In genomic region chr10:95516774-95517373, GRCh38 we compare ENCODE assay signal across 19 cellular contexts. TPM values are rescaled to one million over a fixed set of nuclear protein-coding genes. Genes with fewer than 3 reads are reported as not detected.
DNase-seq lines count a peak whose midpoint lies in the region; ATAC-seq, FAIRE-seq and TF ChIP-seq lines count a peak whose summit lies in the region.
"Had no signal": no experiment of that assay in that cellular context is flagged by ENCODE, and none has a peak within 500 bp of the region (broad histone marks: within the 10 kb centered on the region; RNA-seq: fewer than 3 reads in every experiment).

No MANE protein-coding gene starts in this region.

- POLR2A ChIA-PET in K562 (lab: Yijun Ruan, JAX) = interaction anchor here (0.6 to 1.0 kb wide), 2 partner anchors 11 to 12 kb away, joined by 3 read pairs; no protein-coding TSS in a partner anchor

- H3K79me2 ChIP-seq in K562 (ENCODE audit: control insufficient read depth, insufficient read depth, low read length) = no peaks in the 10 kb centered on the region

- peak; percentile 19 for FAIRE-seq in K562 (lab: Jason Lieb, UNC)
- FAIRE-seq: G401.6, GM12878 had no signal

- whole genome bisulfite sequencing in K562 (ENCODE audit: insufficient coverage, low coverage, missing lambda C conversion rate) = 43% methylated on average over 7 of the region's 7 CpGs
- 88% methylated on average over 7 of the region's 7 CpGs for WGBS in prostate gland

- peak overlapping the region; percentile 94 for H3K27ac Mint-ChIP-seq in glutamatergic neuron (ENCODE audit: unreplicated experiment)
- H3K27ac Mint-ChIP-seq: activated naive CD8-positive, alpha-beta T cell; dendritic cell treated with granulocyte-macrophage colony-stimulating factor and Interleukin-4, amounts not matched to agents 40 ng/mL and 50 ng/mL, for 4 days had no signal

- peak; percentile 8 for DNase-seq in ACHN
- DNase-seq in K562 (ENCODE audit: extremely low read depth in 1 of 4, low spot score in 3 of 4) = peak in 1 of 4 experiments; percentile 58
- no peak for DNase-seq in glutamatergic neuron
- DNase-seq in prostate gland (ENCODE audit: low spot score) = no peak
- no peak for DNase-seq in AG08395 (ENCODE audit: low spot score)
- DNase-seq in NCI-H2107 (lab: John Stamatoyannopoulos, UW) = no peak
- DNase-seq: NCI-H1417; stimulated activated CD4-positive, alpha-beta T cell treated with anti-CD3 and anti-CD28 coated beads, Interleukin-2, amount 100 ng/mL, for 48 hours had no signal

- H3K36me3 Mint-ChIP-seq in glutamatergic neuron (ENCODE audit: unreplicated experiment) = no peaks in the 10 kb centered on the region
- H3K36me3 Mint-ChIP-seq: activated naive CD8-positive, alpha-beta T cell had no signal

- intact Hi-C loops in K562 (cut with micrococcal nuclease) = loop anchor here (2.0 kb wide), 1 partner anchor 16 kb away; no protein-coding TSS in a partner anchor
- intact Hi-C loops in prostate gland (cut with DNase I) = loop anchor here (5.0 kb wide), 1 partner anchor 65 kb away; no protein-coding TSS in a partner anchor

- ATAC-seq in K562 (no peak), HG02678 (IDR thresholded peaks at IDR 0.05; ENCODE audit: unreplicated experiment) (no peak), SK-N-SH treated with all-trans-retinoic acid at 6 μM for 48 hours (no peak)
- ATAC-seq: activated CD4-positive, CD25-positive, alpha-beta regulatory T cell treated with anti-CD3 and anti-CD28 coated beads, Interleukin-2, amount 50 U/mL, for 24 hours; GM12878 had no signal

- H3K9me1 ChIP-seq in K562 (ENCODE audit: control insufficient read depth, insufficient read depth, low read length) = no peaks in the 10 kb centered on the region

- H3K9me3 ChIP-seq in K562 (replicated peaks; ENCODE audit: control insufficient read depth, insufficient read depth, low read depth, low read length) (no peaks in the 10 kb centered on the region), prostate gland (no peaks in the 10 kb centered on the region)
- H3K9me3 ChIP-seq: HAP-1 had no signal

- no TSS peak for BruUV-seq in K562 (replicated peaks; lab: Mats Ljungman, UMichigan)

- peaks cover 20% of the 10 kb centered on the region for H3K9me3 Mint-ChIP-seq in glutamatergic neuron (ENCODE audit: unreplicated experiment)
- H3K9me3 Mint-ChIP-seq: dendritic cell treated with granulocyte-macrophage colony-stimulating factor and Interleukin-4, amounts not matched to agents 40 ng/mL and 50 ng/mL, for 4 days had no signal

- TF ChIP-seq POLR2A in K562 (conservative IDR thresholded peaks at IDR 0.05) (no peak), prostate gland (IDR thresholded peaks at IDR 0.05) (no peak)

- H3K36me3 ChIP-seq in K562 (ENCODE audit: control insufficient read depth, insufficient read depth, low read length) (no peaks in the 10 kb centered on the region), prostate gland (no peaks in the 10 kb centered on the region)
- H3K36me3 ChIP-seq: HAP-1 had no signal

- no peak overlapping the region for H2AFZ ChIP-seq in K562 (ENCODE audit: low read depth, low read length)

- CTCF ChIA-PET in K562 (lab: Yijun Ruan, JAX; ENCODE audit: low intra/inter-chr PET ratio) = no interaction called here

- peaks cover 15% of the 10 kb centered on the region for H3K27me3 Mint-ChIP-seq in glutamatergic neuron (ENCODE audit: unreplicated experiment)
- H3K27me3 Mint-ChIP-seq: activated naive CD8-positive, alpha-beta T cell; dendritic cell treated with granulocyte-macrophage colony-stimulating factor and Interleukin-4, amounts not matched to agents 40 ng/mL and 50 ng/mL, for 4 days had no signal

- no peak for TF ChIP-seq RAD21 in K562 (CRISPR knock-in tag; conservative IDR thresholded peaks at IDR 0.05 in 1 of 2, IDR thresholded peaks at IDR 0.05 in 1 of 2)

- in situ Hi-C loops in ACHN (cut with HindIII; ENCODE audit: low pct_ligation_motif_present, low pct_unique_long_range_greater_than_20kb, low sequenced_read_pairs) (no loop called here), K562 (cut with MboI) (no loop called here)

- H3K4me1 ChIP-seq in K562 (replicated peaks in 1 of 2; ENCODE audit: control insufficient read depth in 2 of 2, insufficient read depth in 2 of 2, low read length in 2 of 2) = peaks cover 13 to 36% of the 10 kb centered on the region in 2 experiments; a peak in 4 of 5 replicates
- no peaks in the 10 kb centered on the region for H3K4me1 ChIP-seq in prostate gland (replicated peaks)

- TF ChIP-seq CTCF in K562 (IDR thresholded peaks at IDR 0.05 in 2 of 3, conservative IDR thresholded peaks at IDR 0.05 in 1 of 3; ENCODE audit: insufficient read depth in 2 of 3, low read depth in 1 of 3, low read length in 3 of 3) (no peak), glutamatergic neuron (IDR thresholded peaks at IDR 0.05; ENCODE audit: partially characterized antibody, unreplicated experiment) (no peak), prostate gland (IDR thresholded peaks at IDR 0.05) (no peak)

- H4K20me1 ChIP-seq in K562 (replicated peaks; ENCODE audit: control insufficient read depth, insufficient read depth, low read length) = no peaks in the 10 kb centered on the region

- no peak overlapping the region; the same call in 2 of the 3 replicates for H3K27ac ChIP-seq in K562 (ENCODE audit: extremely low read depth, low read depth, low read length)
- H3K27ac ChIP-seq in prostate gland = peak overlapping the region; percentile 41 to 56
- H3K27ac ChIP-seq: C4-2B, epithelial cell of prostate had no signal

- H3K9ac ChIP-seq in K562 (ENCODE audit: insufficient read depth in 1 of 2, low read depth in 2 of 2, low read length in 2 of 2) = no peak overlapping the region

- no peak for TF ChIP-seq EP300 in K562 (IDR thresholded peaks at IDR 0.05; ENCODE audit: low read length)

- no peak overlapping the region for H3K4me3 ChIP-seq in K562
- no peak overlapping the region for H3K4me3 ChIP-seq in prostate gland
- H3K4me3 ChIP-seq: GM12878, HAP-1, skin epidermis had no signal

- H3K27me3 ChIP-seq in K562 (ENCODE audit: control insufficient read depth in 2 of 2, insufficient read depth in 2 of 2, low read length in 2 of 2) (no peaks in the 10 kb centered on the region), prostate gland (replicated peaks; ENCODE audit: insufficient read depth) (no peaks in the 10 kb centered on the region)

- no peak overlapping the region for H3K4me3 Mint-ChIP-seq in glutamatergic neuron (ENCODE audit: unreplicated experiment)
- H3K4me3 Mint-ChIP-seq: activated naive CD8-positive, alpha-beta T cell; dendritic cell treated with granulocyte-macrophage colony-stimulating factor and Interleukin-4, amounts not matched to agents 40 ng/mL and 50 ng/mL, for 4 days had no signal

- peaks cover 73% of the 10 kb centered on the region for H3K4me1 Mint-ChIP-seq in glutamatergic neuron (ENCODE audit: low read depth, unreplicated experiment)

- H3K4me2 ChIP-seq in K562 (ENCODE audit: insufficient read depth, low read length) = no peak overlapping the region

TF ChIP-seq in K562, 482 proteins besides CTCF, POLR2A, EP300 and RAD21 (continues in another document):
- TF ChIP-seq ZNF766 (CRISPR knock-in tag; conservative IDR thresholded peaks at IDR 0.05) = no peak
- TF ChIP-seq KAT2B (IDR thresholded peaks at IDR 0.05; ENCODE audit: low read depth, low read length) = no peak

TF ChIP-seq in SK-N-SH treated with all-trans-retinoic acid at 6 μM for 48 hours, 23 proteins besides CTCF, POLR2A, EP300 and RAD21 (continues in another document):
- TF ChIP-seq ZFP3 (CRISPR knock-in tag; IDR thresholded peaks at IDR 0.05) (no peak), CSDC2 (CRISPR knock-in tag; IDR thresholded peaks at IDR 0.05) (no peak), ARNTL (CRISPR knock-in tag; IDR thresholded peaks at IDR 0.05; ENCODE audit: borderline replicate concordance, low read depth) (no peak)
- TF ChIP-seq, protein P1, sequence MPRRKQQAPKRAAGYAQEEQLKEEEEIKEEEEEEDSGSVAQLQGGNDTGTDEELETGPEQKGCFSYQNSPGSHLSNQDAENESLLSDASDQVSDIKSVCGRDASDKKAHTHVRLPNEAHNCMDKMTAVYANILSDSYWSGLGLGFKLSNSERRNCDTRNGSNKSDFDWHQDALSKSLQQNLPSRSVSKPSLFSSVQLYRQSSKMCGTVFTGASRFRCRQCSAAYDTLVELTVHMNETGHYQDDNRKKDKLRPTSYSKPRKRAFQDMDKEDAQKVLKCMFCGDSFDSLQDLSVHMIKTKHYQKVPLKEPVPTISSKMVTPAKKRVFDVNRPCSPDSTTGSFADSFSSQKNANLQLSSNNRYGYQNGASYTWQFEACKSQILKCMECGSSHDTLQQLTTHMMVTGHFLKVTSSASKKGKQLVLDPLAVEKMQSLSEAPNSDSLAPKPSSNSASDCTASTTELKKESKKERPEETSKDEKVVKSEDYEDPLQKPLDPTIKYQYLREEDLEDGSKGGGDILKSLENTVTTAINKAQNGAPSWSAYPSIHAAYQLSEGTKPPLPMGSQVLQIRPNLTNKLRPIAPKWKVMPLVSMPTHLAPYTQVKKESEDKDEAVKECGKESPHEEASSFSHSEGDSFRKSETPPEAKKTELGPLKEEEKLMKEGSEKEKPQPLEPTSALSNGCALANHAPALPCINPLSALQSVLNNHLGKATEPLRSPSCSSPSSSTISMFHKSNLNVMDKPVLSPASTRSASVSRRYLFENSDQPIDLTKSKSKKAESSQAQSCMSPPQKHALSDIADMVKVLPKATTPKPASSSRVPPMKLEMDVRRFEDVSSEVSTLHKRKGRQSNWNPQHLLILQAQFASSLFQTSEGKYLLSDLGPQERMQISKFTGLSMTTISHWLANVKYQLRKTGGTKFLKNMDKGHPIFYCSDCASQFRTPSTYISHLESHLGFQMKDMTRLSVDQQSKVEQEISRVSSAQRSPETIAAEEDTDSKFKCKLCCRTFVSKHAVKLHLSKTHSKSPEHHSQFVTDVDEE (CRISPR knock-in tag; IDR thresholded peaks at IDR 0.05) = no peak

RNA-seq across cellular contexts. Expression of gene SORBS1, which starts 44.3 kb away (rescaled TPM):
- total RNA-seq in K562 (2011; cell fraction: chromatin; rRNA removed; ENCODE audit: low replicate concordance) = 34.5 and 47.6 TPM in 2 replicates
- 16.0 and 16.1 TPM in 2 replicates for total RNA-seq in K562 (2011; cell fraction: nucleolus; rRNA removed)
- 36.1 and 59.8 TPM in 2 replicates for total RNA-seq in K562 (2011; cell fraction: nucleoplasm; rRNA removed)
- total RNA-seq in K562 (2014; rRNA removed) = 4.4 and 4.5 TPM in 2 replicates
- 7.1 and 7.2 TPM in 2 replicates for total RNA-seq in K562 (2014; rRNA removed; fragmentation: Illumina TruSeq; extraction: Trizol)
- 6.5 and 7.2 TPM in 2 replicates for total RNA-seq in K562 (2015; rRNA removed; fragmentation: Illumina TruSeq; extraction: Trizol)
- 6.2 and 7.1 TPM in 2 replicates for total RNA-seq in K562 (2021)
- 10.9 and 13.3 TPM in 2 replicates for polyA plus RNA-seq in K562 (2011; rRNA removed)
- polyA plus RNA-seq in K562 (2011; cell fraction: cytosol; rRNA removed) = 6.2 and 8.7 TPM in 2 replicates
- 12.8 and 13.8 TPM in 2 replicates for polyA plus RNA-seq in K562 (2011; cell fraction: nucleus; rRNA removed)
- polyA plus RNA-seq in K562 (2012) = 5.5 and 7.0 TPM in 2 replicates
- polyA plus RNA-seq in K562 (2014; fragmentation: Illumina TruSeq; extraction: Trizol) = 7.7 and 8.4 TPM in 2 replicates
- polyA plus RNA-seq in K562 (2014; fragmentation: Nextera tagmentation; extraction: Ambion mirVana) = 1 to 10 TPM; 2.0 to 2.8 TPM
- 5.1 and 6.7 TPM in 2 replicates for polyA plus RNA-seq in K562 (2014; rRNA removed)
- 19.0 and 21.4 TPM in 2 replicates for polyA minus RNA-seq in K562 (2011; rRNA and poly(A)+ RNA removed)
- 8.4 and 8.6 TPM in 2 replicates for polyA minus RNA-seq in K562 (2011; cell fraction: cytosol; rRNA and poly(A)+ RNA removed)
- 10.8 and 16.0 TPM in 2 replicates for polyA minus RNA-seq in K562 (2011; cell fraction: nucleus; rRNA and poly(A)+ RNA removed)
- total RNA-seq in glutamatergic neuron (ENCODE audit: unreplicated experiment) = 221 TPM
- 100 to 1,000 TPM in 1 of 2 donors, 10 to 100 TPM in 1; 84.6 to 189 TPM for total RNA-seq in prostate gland
